ENCODE assay signal across 8 cellular contexts in genomic region chr9:136546697-136547481, GRCh38. TPM values are rescaled to one million over a fixed set of nuclear protein-coding genes. Genes with fewer than 3 reads are reported as not detected.
DNase-seq lines count a peak whose midpoint lies in the region; ATAC-seq and TF ChIP-seq lines count a peak whose summit lies in the region.

No MANE protein-coding gene starts in this region.

- DNase-seq in GF-D8 (lab: John Stamatoyannopoulos, UW) (peak; percentile 31), astrocyte of the spinal cord (ENCODE audit: low read depth, low spot score) (no peak), hippocampal formation (lab: John Stamatoyannopoulos, UW) (peak; percentile 29 to 47), sciatic nerve (ENCODE audit: low spot score) (peak; percentile 85), NCI-H1436 treated with DMSO at 0.1 percent for 48 hours (lab: John Stamatoyannopoulos, UW) (no peak)

- peaks cover 4% of the 10 kb centered on the region for H3K27me3 Mint-ChIP-seq in T-helper 1 cell treated with Interleukin-12 subunit alpha and Interleukin-12 subunit beta and Interleukin-4 antibody, amounts not matched to agents 30 μg/mL and 1 μg/mL, for 36 hours (ENCODE audit: low read depth)

- H3K36me3 Mint-ChIP-seq in T-helper 1 cell treated with Interleukin-12 subunit alpha and Interleukin-12 subunit beta and Interleukin-4 antibody, amounts not matched to agents 30 μg/mL and 1 μg/mL, for 36 hours (ENCODE audit: low read depth), result peaks cover 9% of the 10 kb centered on the region

- H3K4me3 Mint-ChIP-seq in T-helper 1 cell treated with Interleukin-12 subunit alpha and Interleukin-12 subunit beta and Interleukin-4 antibody, amounts not matched to agents 30 μg/mL and 1 μg/mL, for 36 hours, result peak overlapping the region; percentile 75

- peak overlapping the region; percentile 41 for H3K4me3 ChIP-seq in astrocyte of the spinal cord (ENCODE audit: low read depth, low read length)

- TF ChIP-seq CTCF in astrocyte of the spinal cord (IDR thresholded peaks at IDR 0.05; ENCODE audit: low read depth, low read length), result peak; percentile 2

- in situ Hi-C loops in astrocyte of the spinal cord (cut with HindIII; ENCODE audit: low sequenced_read_pairs), result loop anchor here (10.0 kb wide), 1 partner anchor 62 kb away; the partner anchor contains the start of gene SEC16A

- H3K27ac Mint-ChIP-seq in T-helper 1 cell treated with Interleukin-12 subunit alpha and Interleukin-12 subunit beta and Interleukin-4 antibody, amounts not matched to agents 30 μg/mL and 1 μg/mL, for 36 hours, result peak overlapping the region; percentile 52

- peaks cover 9% of the 10 kb centered on the region for H3K4me1 Mint-ChIP-seq in T-helper 1 cell treated with Interleukin-12 subunit alpha and Interleukin-12 subunit beta and Interleukin-4 antibody, amounts not matched to agents 30 μg/mL and 1 μg/mL, for 36 hours (ENCODE audit: low read depth)

- ATAC-seq in HG03432 (IDR thresholded peaks at IDR 0.05; ENCODE audit: unreplicated experiment) (peak; percentile 7), sciatic nerve (peak; percentile 39), HG03095 (IDR thresholded peaks at IDR 0.05; ENCODE audit: unreplicated experiment) (no peak)

- intact Hi-C loops in sciatic nerve (cut with DNase I), result loop anchor here (10.0 kb wide), 1 partner anchor 52 kb away; no protein-coding TSS in a partner anchor

- no peaks in the 10 kb centered on the region for H3K9me3 Mint-ChIP-seq in T-helper 1 cell treated with Interleukin-12 subunit alpha and Interleukin-12 subunit beta and Interleukin-4 antibody, amounts not matched to agents 30 μg/mL and 1 μg/mL, for 36 hours

RNA-seq across cellular contexts. Expression of gene NOTCH1, which starts 1.0 kb away (rescaled TPM):
- 84.2 TPM for total RNA-seq in sciatic nerve

Comparison
In these comparisons a context has a peak if more than half of its experiments do, and no peak if none do; other contexts are left out.
1. DNase-seq: peak in GF-D8 (single experiment), hippocampal formation (2 of 2) and sciatic nerve (single experiment); none in astrocyte of the spinal cord (single experiment) and NCI-H1436 treated with DMSO at 0.1 percent for 48 hours (single experiment).